In the genomic region with DNA sequence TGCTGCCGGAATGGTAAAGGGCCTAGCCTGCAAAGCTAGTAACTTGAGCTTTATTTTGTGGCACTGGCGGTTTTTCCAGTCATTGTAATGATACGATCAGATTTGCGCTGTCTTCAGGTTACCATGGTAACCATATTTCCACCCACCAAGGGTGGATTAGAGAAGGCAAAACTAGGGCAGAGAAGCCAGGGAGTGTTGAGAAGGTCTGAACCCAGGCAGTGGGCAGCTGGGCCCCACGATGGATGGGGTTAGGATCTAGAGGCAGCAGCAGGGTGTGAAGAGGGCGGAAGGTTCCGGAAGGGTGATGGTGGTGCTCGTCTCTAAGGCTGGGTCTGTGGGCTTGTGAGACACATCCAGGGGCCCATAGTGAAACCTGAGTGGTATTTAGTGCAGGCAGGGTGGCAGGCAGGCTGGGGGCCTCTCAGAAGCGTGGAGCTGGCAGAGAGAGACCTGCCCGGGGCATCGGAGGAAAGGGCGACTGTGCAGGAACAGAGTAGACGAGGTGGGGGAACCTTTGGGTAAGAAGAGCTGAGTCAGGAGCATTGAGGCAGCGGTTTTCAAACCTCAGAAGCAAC, we compare ENCODE assay signal across 14 cellular contexts.
DNase-seq lines count a peak whose midpoint lies in the region; ATAC-seq and TF ChIP-seq lines count a peak whose summit lies in the region.
"Had no signal": no experiment of that assay in that cellular context is flagged by ENCODE, and none has a peak within 500 bp of the region (broad histone marks: within the 10 kb centered on the region; RNA-seq: fewer than 3 reads in every experiment).

No MANE protein-coding gene starts in this region.

- peak; percentile 32 for DNase-seq in activated naive CD4-positive, alpha-beta T cell treated with anti-CD3 and anti-CD28 coated beads, Interleukin-2, amount 10 ng/mL, durations not matched to agents 7 days and 5 days
- DNase-seq in activated naive CD4-positive, alpha-beta T cell (lab: John Stamatoyannopoulos, UW): no peak
- peak; percentile 21 to 38 for DNase-seq in activated CD4-positive, alpha-beta T cell treated with anti-CD3 and anti-CD28 coated beads, Interleukin-2, amount 50 U/mL, for 48 hours
- peak; percentile 70 for DNase-seq in fibroblast of peridontal ligament (ENCODE audit: extremely low read depth)
- DNase-seq in stimulated activated effector memory CD8-positive, alpha-beta T cell treated with anti-CD3 and anti-CD28 coated beads, Interleukin-12 subunit alpha, Interleukin-12 subunit beta, amount 100 ng/mL, for 72 hours (ENCODE audit: low spot score in 2 of 2): peak in 1 of 2 donors; percentile 23
- DNase-seq in UCSD-AML1 (lab: John Stamatoyannopoulos, UW; ENCODE audit: unreplicated experiment): no peak
- DNase-seq in right cardiac atrium: no peak
- DNase-seq in uterus: no peak
- DNase-seq: activated T-cell treated with anti-CD3 and anti-CD28 coated beads, Interleukin-2, amount 50 U/mL, for 4 hours; islet precursor cell; natural killer cell; NCI-H1048; NCI-H82 had no signal

- peaks cover 28% of the 10 kb centered on the region for H3K27me3 Mint-ChIP-seq in activated naive CD4-positive, alpha-beta T cell treated with anti-CD3 and anti-CD28 coated beads, Interleukin-2, amount 10 ng/mL, durations not matched to agents 7 days and 5 days

- H3K36me3 ChIP-seq in uterus: no peaks in the 10 kb centered on the region
- H3K36me3 ChIP-seq: suprapubic skin had no signal

- H3K4me3 Mint-ChIP-seq in activated naive CD4-positive, alpha-beta T cell treated with anti-CD3 and anti-CD28 coated beads, Interleukin-2, amount 10 ng/mL, durations not matched to agents 7 days and 5 days: no peak overlapping the region
- peak overlapping the region; percentile 59 for H3K4me3 Mint-ChIP-seq in stimulated activated effector memory CD8-positive, alpha-beta T cell treated with anti-CD3 and anti-CD28 coated beads, Interleukin-12 subunit alpha, Interleukin-12 subunit beta, amount 100 ng/mL, for 72 hours
- H3K4me3 Mint-ChIP-seq: activated T-cell treated with anti-CD3 and anti-CD28 coated beads, Interleukin-2, amount 50 U/mL, for 4 hours; natural killer cell had no signal

- intact Hi-C loops in right cardiac atrium (cut with DNase I) (loop anchor here (5.0 to 10.0 kb wide), 4 partner anchors 115 to 152 kb away; a partner anchor contains a TSS), uterus (cut with DNase I; ENCODE audit: low total_unique reads) (no loop called here)

- no peak for TF ChIP-seq CTCF in uterus (IDR thresholded peaks at IDR 0.05)

- CTCF ChIA-PET in activated naive CD4-positive, alpha-beta T cell treated with anti-CD3 and anti-CD28 coated beads, Interleukin-2, amount 10 ng/mL, durations not matched to agents 7 days and 5 days (lab: Charles Lee): interaction anchor here (5.7 kb wide), 1 partner anchor 153 kb away, joined by 44 read pairs; no protein-coding TSS in a partner anchor

- H3K27ac ChIP-seq in right cardiac atrium (ENCODE audit: low read length) (no peak overlapping the region), uterus (no peak overlapping the region)
- H3K27ac ChIP-seq: suprapubic skin had no signal

- no peaks in the 10 kb centered on the region for H3K9me3 Mint-ChIP-seq in activated naive CD4-positive, alpha-beta T cell treated with anti-CD3 and anti-CD28 coated beads, Interleukin-2, amount 10 ng/mL, durations not matched to agents 7 days and 5 days
- H3K9me3 Mint-ChIP-seq in stimulated activated effector memory CD8-positive, alpha-beta T cell treated with anti-CD3 and anti-CD28 coated beads, Interleukin-12 subunit alpha, Interleukin-12 subunit beta, amount 100 ng/mL, for 72 hours: no peaks in the 10 kb centered on the region
- H3K9me3 Mint-ChIP-seq: activated T-cell treated with anti-CD3 and anti-CD28 coated beads, Interleukin-2, amount 50 U/mL, for 4 hours; natural killer cell had no signal

- H3K4me1 ChIP-seq in right cardiac atrium (ENCODE audit: control insufficient read depth, insufficient read depth, low read length): no peaks in the 10 kb centered on the region
- no peaks in the 10 kb centered on the region for H3K4me1 ChIP-seq in uterus

- H3K27me3 ChIP-seq in right cardiac atrium (ENCODE audit: control insufficient read depth, insufficient read depth) (no peaks in the 10 kb centered on the region), uterus (no peaks in the 10 kb centered on the region)
- H3K27me3 ChIP-seq: suprapubic skin had no signal

- no peaks in the 10 kb centered on the region for H3K36me3 Mint-ChIP-seq in activated naive CD4-positive, alpha-beta T cell treated with anti-CD3 and anti-CD28 coated beads, Interleukin-2, amount 10 ng/mL, durations not matched to agents 7 days and 5 days
- H3K36me3 Mint-ChIP-seq in stimulated activated effector memory CD8-positive, alpha-beta T cell treated with anti-CD3 and anti-CD28 coated beads, Interleukin-12 subunit alpha, Interleukin-12 subunit beta, amount 100 ng/mL, for 72 hours: no peaks in the 10 kb centered on the region
- H3K36me3 Mint-ChIP-seq: natural killer cell had no signal

- H3K27ac Mint-ChIP-seq in activated naive CD4-positive, alpha-beta T cell treated with anti-CD3 and anti-CD28 coated beads, Interleukin-2, amount 10 ng/mL, durations not matched to agents 7 days and 5 days: peak overlapping the region; percentile 56
- H3K27ac Mint-ChIP-seq in stimulated activated effector memory CD8-positive, alpha-beta T cell treated with anti-CD3 and anti-CD28 coated beads, Interleukin-12 subunit alpha, Interleukin-12 subunit beta, amount 100 ng/mL, for 72 hours: peak overlapping the region; percentile 85

- H3K9me3 ChIP-seq in right cardiac atrium (ENCODE audit: control insufficient read depth, low read length): no peaks in the 10 kb centered on the region
- no peaks in the 10 kb centered on the region for H3K9me3 ChIP-seq in uterus
- H3K9me3 ChIP-seq: suprapubic skin had no signal

- no peak for TF ChIP-seq POLR2A in uterus (IDR thresholded peaks at IDR 0.05)

- whole genome bisulfite sequencing in right cardiac atrium: 93% methylated on average over 14 of the region's 14 CpGs

- H3K4me3 ChIP-seq in right cardiac atrium (ENCODE audit: low read length): no peak overlapping the region
- no peak overlapping the region for H3K4me3 ChIP-seq in uterus
- H3K4me3 ChIP-seq: suprapubic skin had no signal

- ATAC-seq in stimulated activated effector memory CD8-positive, alpha-beta T cell treated with anti-CD3 and anti-CD28 coated beads, Interleukin-12 subunit alpha, Interleukin-12 subunit beta, amount 100 ng/mL, for 72 hours: peak; percentile 89
- no peak for ATAC-seq in right cardiac atrium

- H3K4me1 Mint-ChIP-seq in activated naive CD4-positive, alpha-beta T cell treated with anti-CD3 and anti-CD28 coated beads, Interleukin-2, amount 10 ng/mL, durations not matched to agents 7 days and 5 days: peaks cover 14% of the 10 kb centered on the region
- H3K4me1 Mint-ChIP-seq in stimulated activated effector memory CD8-positive, alpha-beta T cell treated with anti-CD3 and anti-CD28 coated beads, Interleukin-12 subunit alpha, Interleukin-12 subunit beta, amount 100 ng/mL, for 72 hours: peaks cover 36% of the 10 kb centered on the region

Comparison
In these comparisons a context has a peak if more than half of its experiments do, and no peak if none do; other contexts are left out.
1. DNase-seq: peak in activated naive CD4-positive, alpha-beta T cell treated with anti-CD3 and anti-CD28 coated beads, Interleukin-2, amount 10 ng/mL, durations not matched to agents 7 days and 5 days (single experiment), activated CD4-positive, alpha-beta T cell treated with anti-CD3 and anti-CD28 coated beads, Interleukin-2, amount 50 U/mL, for 48 hours (2 of 2) and fibroblast of peridontal ligament (single experiment); none in activated naive CD4-positive, alpha-beta T cell (0 of 4), UCSD-AML1 (single experiment), right cardiac atrium (0 of 3) and uterus (0 of 2).